1 cellular context compared by ENCODE assay signal in genomic region chr1:10515627-10516026, GRCh38.
TF ChIP-seq lines count a peak whose summit lies in the region.

No MANE protein-coding gene starts in this region.

TF ChIP-seq in H1, 55 proteins besides CTCF, POLR2A, EP300 and RAD21 (continued from another document):
- no peak for TF ChIP-seq SP4 (IDR thresholded peaks at IDR 0.05; ENCODE audit: low read length)
- no peak for TF ChIP-seq ASH2L (IDR thresholded peaks at IDR 0.05; ENCODE audit: low read length)
- TF ChIP-seq HDAC2 (IDR thresholded peaks at IDR 0.05; ENCODE audit: borderline replicate concordance in 1 of 2, low read depth in 2 of 2, low read length in 2 of 2) = no peak
- no peak for TF ChIP-seq TAF1 (IDR thresholded peaks at IDR 0.05; ENCODE audit: low read depth, low read length)
- no peak for TF ChIP-seq ATF3 (IDR thresholded peaks at IDR 0.05; ENCODE audit: insufficient read depth, low read depth, low read length)
- no peak for TF ChIP-seq FOSL1 (IDR thresholded peaks at IDR 0.05; ENCODE audit: insufficient read depth, low read depth, low read length)
- no peak for TF ChIP-seq TBP (IDR thresholded peaks at IDR 0.05; ENCODE audit: low read depth, low read length)
- no peak for TF ChIP-seq GTF2F1 (IDR thresholded peaks at IDR 0.05; ENCODE audit: borderline replicate concordance, low read depth, low read length)
- TF ChIP-seq JUN (IDR thresholded peaks at IDR 0.05; ENCODE audit: low read depth, low read length) = no peak
- no peak for TF ChIP-seq CHD2 (IDR thresholded peaks at IDR 0.05; ENCODE audit: low read length)
- TF ChIP-seq SP1 (IDR thresholded peaks at IDR 0.05; ENCODE audit: low read depth, low read length) = no peak
